ENCODE assay signal across 9 cellular contexts in genomic region chr2:177716484-177716883, GRCh38.
"Had no signal": no experiment of that assay in that cellular context is flagged by ENCODE, and none has a peak within 500 bp of the region (broad histone marks: within the 10 kb centered on the region; RNA-seq: fewer than 3 reads in every experiment).

No MANE protein-coding gene starts in this region.

- H3K9me3 Mint-ChIP-seq: HFFc6, IgD-negative memory B cell had no signal

- H3K4me3 ChIP-seq: GM23248, HAP-1 had no signal

- ATAC-seq: HCT116 had no signal

- FAIRE-seq: HTR-8/SVneo had no signal

- H2AFZ ChIP-seq: GM23248 had no signal

- H3K4me3 Mint-ChIP-seq: HFFc6, IgD-negative memory B cell had no signal

- H3K9ac ChIP-seq: GM23248 had no signal

- H3K36me3 Mint-ChIP-seq: IgD-negative memory B cell had no signal

- H3K27me3 Mint-ChIP-seq: IgD-negative memory B cell had no signal

- H3K27ac ChIP-seq: GM23248 had no signal

- H3K4me1 Mint-ChIP-seq: IgD-negative memory B cell had no signal

- H3K27ac Mint-ChIP-seq: HFFc6, IgD-negative memory B cell had no signal

- H3K36me3 ChIP-seq: HAP-1 had no signal

- H3K9me3 ChIP-seq: HAP-1 had no signal

- DNase-seq: GM23248, GOT3, H7, HFFc6, KG1 had no signal
